In genomic region chr6:3823671-3824070, GRCh38 we compare ENCODE assay signal across 1 cellular context.
TF ChIP-seq lines count a peak whose summit lies in the region.

No MANE protein-coding gene starts in this region.

TF ChIP-seq in IMR-90, 13 proteins besides CTCF, POLR2A, EP300 and RAD21:
- TF ChIP-seq RCOR1 (IDR thresholded peaks at IDR 0.05; ENCODE audit: insufficient replicate concordance, low read length) (no peak), MAZ (IDR thresholded peaks at IDR 0.05; ENCODE audit: borderline replicate concordance, low read depth, low read length) (no peak), BHLHE40 (IDR thresholded peaks at IDR 0.05; ENCODE audit: low read depth, low read length) (no peak), SMC3 (IDR thresholded peaks at IDR 0.05; ENCODE audit: low read depth, low read length) (no peak), MXI1 (IDR thresholded peaks at IDR 0.05; ENCODE audit: borderline replicate concordance, low read depth, low read length) (no peak), MAFK (IDR thresholded peaks at IDR 0.05; ENCODE audit: low read depth, low read length) (no peak), CEBPB (IDR thresholded peaks at IDR 0.05; ENCODE audit: low read depth, low read length) (no peak), CHD1 (IDR thresholded peaks at IDR 0.05; ENCODE audit: low read depth, low read length) (no peak), NFE2L2 (IDR thresholded peaks at IDR 0.05; ENCODE audit: low read depth, low read length) (no peak), ELK1 (IDR thresholded peaks at IDR 0.05; ENCODE audit: borderline replicate concordance, low read depth, low read length) (no peak), FOS (IDR thresholded peaks at IDR 0.05; ENCODE audit: low read depth, low read length) (no peak), RFX5 (IDR thresholded peaks at IDR 0.05; ENCODE audit: low read depth, low read length) (no peak)
- TF ChIP-seq, protein P1, sequence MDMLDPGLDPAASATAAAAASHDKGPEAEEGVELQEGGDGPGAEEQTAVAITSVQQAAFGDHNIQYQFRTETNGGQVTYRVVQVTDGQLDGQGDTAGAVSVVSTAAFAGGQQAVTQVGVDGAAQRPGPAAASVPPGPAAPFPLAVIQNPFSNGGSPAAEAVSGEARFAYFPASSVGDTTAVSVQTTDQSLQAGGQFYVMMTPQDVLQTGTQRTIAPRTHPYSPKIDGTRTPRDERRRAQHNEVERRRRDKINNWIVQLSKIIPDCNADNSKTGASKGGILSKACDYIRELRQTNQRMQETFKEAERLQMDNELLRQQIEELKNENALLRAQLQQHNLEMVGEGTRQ (IDR thresholded peaks at IDR 0.05; ENCODE audit: low read depth, low read length) = no peak
